Comparison of ENCODE assay signal across 1 cellular context in the genomic region with DNA sequence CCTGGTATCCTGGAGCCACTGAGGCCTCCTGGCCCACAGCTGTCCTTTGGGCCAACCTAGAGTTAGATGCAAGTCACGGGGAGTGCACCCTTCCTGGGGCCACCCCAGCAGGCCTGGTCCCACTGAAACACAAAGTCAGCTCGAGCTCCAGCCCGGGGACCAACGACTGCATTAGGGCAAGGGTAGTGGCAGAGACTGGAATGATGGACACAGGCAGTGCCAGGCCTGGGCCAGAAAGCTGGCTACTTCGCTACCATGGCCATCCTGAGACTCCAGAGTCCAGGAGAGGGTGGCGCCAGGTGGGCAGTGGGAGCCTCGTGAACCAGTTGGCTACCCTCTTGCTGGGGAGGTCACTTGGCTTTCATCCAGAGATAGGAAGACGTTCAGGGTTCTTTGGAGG.
TF ChIP-seq lines count a peak whose summit lies in the region.

No MANE protein-coding gene starts in this region.

TF ChIP-seq in K562, 482 proteins besides CTCF, POLR2A, EP300 and RAD21:
- TF ChIP-seq, protein P1, sequence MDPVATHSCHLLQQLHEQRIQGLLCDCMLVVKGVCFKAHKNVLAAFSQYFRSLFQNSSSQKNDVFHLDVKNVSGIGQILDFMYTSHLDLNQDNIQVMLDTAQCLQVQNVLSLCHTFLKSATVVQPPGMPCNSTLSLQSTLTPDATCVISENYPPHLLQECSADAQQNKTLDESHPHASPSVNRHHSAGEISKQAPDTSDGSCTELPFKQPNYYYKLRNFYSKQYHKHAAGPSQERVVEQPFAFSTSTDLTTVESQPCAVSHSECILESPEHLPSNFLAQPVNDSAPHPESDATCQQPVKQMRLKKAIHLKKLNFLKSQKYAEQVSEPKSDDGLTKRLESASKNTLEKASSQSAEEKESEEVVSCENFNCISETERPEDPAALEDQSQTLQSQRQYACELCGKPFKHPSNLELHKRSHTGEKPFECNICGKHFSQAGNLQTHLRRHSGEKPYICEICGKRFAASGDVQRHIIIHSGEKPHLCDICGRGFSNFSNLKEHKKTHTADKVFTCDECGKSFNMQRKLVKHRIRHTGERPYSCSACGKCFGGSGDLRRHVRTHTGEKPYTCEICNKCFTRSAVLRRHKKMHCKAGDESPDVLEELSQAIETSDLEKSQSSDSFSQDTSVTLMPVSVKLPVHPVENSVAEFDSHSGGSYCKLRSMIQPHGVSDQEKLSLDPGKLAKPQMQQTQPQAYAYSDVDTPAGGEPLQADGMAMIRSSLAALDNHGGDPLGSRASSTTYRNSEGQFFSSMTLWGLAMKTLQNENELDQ (CRISPR knock-in tag; IDR thresholded peaks at IDR 0.05; ENCODE audit: borderline replicate concordance) = no peak
- TF ChIP-seq CEBPB (tag; IDR thresholded peaks at IDR 0.05) (no peak), ZFP30 (CRISPR knock-in tag; IDR thresholded peaks at IDR 0.05; ENCODE audit: borderline replicate concordance) (no peak), ZNF785 (CRISPR knock-in tag; IDR thresholded peaks at IDR 0.05) (no peak), SAFB (IDR thresholded peaks at IDR 0.05; ENCODE audit: borderline replicate concordance, low read depth, low read length) (no peak), POLR3A (IDR thresholded peaks at IDR 0.05; ENCODE audit: borderline replicate concordance, extremely low read depth, insufficient read depth, insufficient read length) (no peak), SIX5 (IDR thresholded peaks at IDR 0.05; ENCODE audit: borderline replicate concordance in 1 of 2, insufficient read depth in 1 of 2, low read depth in 1 of 2, low read length in 2 of 2) (no peak), ERF (CRISPR knock-in tag; IDR thresholded peaks at IDR 0.05) (no peak)
- TF ChIP-seq, protein P2, sequence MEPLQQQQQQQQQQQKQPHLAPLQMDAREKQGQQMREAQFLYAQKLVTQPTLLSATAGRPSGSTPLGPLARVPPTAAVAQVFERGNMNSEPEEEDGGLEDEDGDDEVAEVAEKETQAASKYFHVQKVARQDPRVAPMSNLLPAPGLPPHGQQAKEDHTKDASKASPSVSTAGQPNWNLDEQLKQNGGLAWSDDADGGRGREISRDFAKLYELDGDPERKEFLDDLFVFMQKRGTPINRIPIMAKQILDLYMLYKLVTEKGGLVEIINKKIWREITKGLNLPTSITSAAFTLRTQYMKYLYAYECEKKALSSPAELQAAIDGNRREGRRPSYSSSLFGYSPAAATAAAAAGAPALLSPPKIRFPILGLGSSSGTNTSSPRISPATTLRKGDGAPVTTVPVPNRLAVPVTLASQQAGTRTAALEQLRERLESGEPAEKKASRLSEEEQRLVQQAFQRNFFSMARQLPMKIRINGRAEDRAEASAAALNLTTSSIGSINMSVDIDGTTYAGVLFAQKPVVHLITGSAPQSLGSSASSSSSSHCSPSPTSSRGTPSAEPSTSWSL (CRISPR knock-in tag; IDR thresholded peaks at IDR 0.05; ENCODE audit: borderline replicate concordance) = no peak
